ENCODE assay signal across 2 cellular contexts in genomic region chr1:6002714-6003501, GRCh38.
TF ChIP-seq lines count a peak whose summit lies in the region.

No MANE protein-coding gene starts in this region.

TF ChIP-seq in SK-N-SH, 30 proteins besides CTCF, POLR2A, EP300 and RAD21 (continued from another document):
- TF ChIP-seq, protein P1, sequence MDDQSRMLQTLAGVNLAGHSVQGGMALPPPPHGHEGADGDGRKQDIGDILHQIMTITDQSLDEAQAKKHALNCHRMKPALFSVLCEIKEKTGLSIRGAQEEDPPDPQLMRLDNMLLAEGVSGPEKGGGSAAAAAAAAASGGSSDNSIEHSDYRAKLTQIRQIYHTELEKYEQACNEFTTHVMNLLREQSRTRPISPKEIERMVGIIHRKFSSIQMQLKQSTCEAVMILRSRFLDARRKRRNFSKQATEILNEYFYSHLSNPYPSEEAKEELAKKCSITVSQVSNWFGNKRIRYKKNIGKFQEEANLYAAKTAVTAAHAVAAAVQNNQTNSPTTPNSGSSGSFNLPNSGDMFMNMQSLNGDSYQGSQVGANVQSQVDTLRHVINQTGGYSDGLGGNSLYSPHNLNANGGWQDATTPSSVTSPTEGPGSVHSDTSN (IDR thresholded peaks at IDR 0.05): no peak
- TF ChIP-seq, protein P2, sequence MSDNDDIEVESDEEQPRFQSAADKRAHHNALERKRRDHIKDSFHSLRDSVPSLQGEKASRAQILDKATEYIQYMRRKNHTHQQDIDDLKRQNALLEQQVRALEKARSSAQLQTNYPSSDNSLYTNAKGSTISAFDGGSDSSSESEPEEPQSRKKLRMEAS (IDR thresholded peaks at IDR 0.05; ENCODE audit: low read depth): no peak
TF ChIP-seq in SK-N-SH: peak in this region for 0.

TF ChIP-seq in SK-N-SH treated with all-trans-retinoic acid at 6 μM for 48 hours, 23 proteins besides CTCF, POLR2A, EP300 and RAD21 (continued from another document):
- TF ChIP-seq TSHZ2 (CRISPR knock-in tag; IDR thresholded peaks at IDR 0.05) (no peak), TOX (CRISPR knock-in tag; IDR thresholded peaks at IDR 0.05; ENCODE audit: borderline replicate concordance) (no peak), ZNF70 (CRISPR knock-in tag; IDR thresholded peaks at IDR 0.05) (no peak), SNAI2 (CRISPR knock-in tag; IDR thresholded peaks at IDR 0.05) (no peak), ESRRG (CRISPR knock-in tag; IDR thresholded peaks at IDR 0.05) (no peak), PPARA (CRISPR knock-in tag; IDR thresholded peaks at IDR 0.05; ENCODE audit: borderline replicate concordance) (no peak), CREB5 (CRISPR knock-in tag; IDR thresholded peaks at IDR 0.05; ENCODE audit: low read depth) (no peak), BACH2 (CRISPR knock-in tag; IDR thresholded peaks at IDR 0.05; ENCODE audit: borderline replicate concordance) (no peak), POU6F1 (CRISPR knock-in tag; IDR thresholded peaks at IDR 0.05; ENCODE audit: borderline replicate concordance, low read depth) (no peak), ZNF565 (CRISPR knock-in tag; conservative IDR thresholded peaks at IDR 0.05; ENCODE audit: low read depth) (no peak), TCF4 (CRISPR knock-in tag; IDR thresholded peaks at IDR 0.05; ENCODE audit: borderline replicate concordance) (no peak), CSRNP3 (CRISPR knock-in tag; IDR thresholded peaks at IDR 0.05) (no peak), ZC3H10 (CRISPR knock-in tag; IDR thresholded peaks at IDR 0.05) (no peak), ARNTL (CRISPR knock-in tag; IDR thresholded peaks at IDR 0.05; ENCODE audit: borderline replicate concordance, low read depth) (no peak)
- TF ChIP-seq, protein P3, sequence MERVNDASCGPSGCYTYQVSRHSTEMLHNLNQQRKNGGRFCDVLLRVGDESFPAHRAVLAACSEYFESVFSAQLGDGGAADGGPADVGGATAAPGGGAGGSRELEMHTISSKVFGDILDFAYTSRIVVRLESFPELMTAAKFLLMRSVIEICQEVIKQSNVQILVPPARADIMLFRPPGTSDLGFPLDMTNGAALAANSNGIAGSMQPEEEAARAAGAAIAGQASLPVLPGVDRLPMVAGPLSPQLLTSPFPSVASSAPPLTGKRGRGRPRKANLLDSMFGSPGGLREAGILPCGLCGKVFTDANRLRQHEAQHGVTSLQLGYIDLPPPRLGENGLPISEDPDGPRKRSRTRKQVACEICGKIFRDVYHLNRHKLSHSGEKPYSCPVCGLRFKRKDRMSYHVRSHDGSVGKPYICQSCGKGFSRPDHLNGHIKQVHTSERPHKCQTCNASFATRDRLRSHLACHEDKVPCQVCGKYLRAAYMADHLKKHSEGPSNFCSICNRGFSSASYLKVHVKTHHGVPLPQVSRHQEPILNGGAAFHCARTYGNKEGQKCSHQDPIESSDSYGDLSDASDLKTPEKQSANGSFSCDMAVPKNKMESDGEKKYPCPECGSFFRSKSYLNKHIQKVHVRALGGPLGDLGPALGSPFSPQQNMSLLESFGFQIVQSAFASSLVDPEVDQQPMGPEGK (CRISPR knock-in tag; IDR thresholded peaks at IDR 0.05; ENCODE audit: borderline replicate concordance): no peak
